Comparison of ENCODE assay signal across 20 cellular contexts in genomic region chr15:96270581-96271172, GRCh38. TPM values are rescaled to one million over a fixed set of nuclear protein-coding genes. Genes with fewer than 3 reads are reported as not detected.
DNase-seq lines count a peak whose midpoint lies in the region; ATAC-seq, FAIRE-seq and TF ChIP-seq lines count a peak whose summit lies in the region.
"Had no signal": no experiment of that assay in that cellular context is flagged by ENCODE, and none has a peak within 500 bp of the region (broad histone marks: within the 10 kb centered on the region; RNA-seq: fewer than 3 reads in every experiment).

No MANE protein-coding gene starts in this region.

- peak; percentile 57 for DNase-seq in A172 (ENCODE audit: low spot score)
- peak; percentile 79 for DNase-seq in IMR-90
- DNase-seq in bronchial epithelial cell (ENCODE audit: low read depth) = peak; percentile 87
- peak; percentile 41 for DNase-seq in kidney glomerular epithelial cell (lab: John Stamatoyannopoulos, UW)
- no peak for DNase-seq in cerebellar nuclear complex (lab: John Stamatoyannopoulos, UW)
- no peak for DNase-seq in WERI-Rb-1
- no peak for DNase-seq in NCI-H187 (lab: John Stamatoyannopoulos, UW)
- DNase-seq: 8988T; activated naive CD4-positive, alpha-beta T cell treated with anti-CD3 and anti-CD28 coated beads, Interleukin-2, amount 10 ng/mL, durations not matched to agents 7 days and 5 days; CD8-positive, alpha-beta T cell; central memory CD4-positive, alpha-beta T cell; endodermal cell; heart right ventricle; Kasumi-1; NCI-H1694 treated with DMSO at 0.1 percent for 48 hours; NCI-H69; ovary; spleen; stomach had no signal

- H2BK5ac ChIP-seq in IMR-90 (ENCODE audit: low read depth, low read length, poor library complexity, severe bottlenecking) = peak overlapping the region; percentile 70

- peak overlapping the region; percentile 2; the same call in 1 of the 2 replicates for H2BK120ac ChIP-seq in IMR-90 (ENCODE audit: low read depth, low read length)

- BruUV-seq in IMR-90 (replicated peaks; lab: Mats Ljungman, UMichigan) = no TSS peak

- TF ChIP-seq CTCF in IMR-90 (conservative IDR thresholded peaks at IDR 0.05; ENCODE audit: low read depth, low read length) = no peak
- TF ChIP-seq CTCF in bronchial epithelial cell (IDR thresholded peaks at IDR 0.05; ENCODE audit: insufficient read depth, low read length, severe bottlenecking) = no peak
- no peak for TF ChIP-seq CTCF in WERI-Rb-1 (IDR thresholded peaks at IDR 0.05; ENCODE audit: low read depth, low read length)

- H3K79me1 ChIP-seq in IMR-90 (ENCODE audit: low read depth in 1 of 2, low read length in 2 of 2) = peaks cover 4 to 23% of the 10 kb centered on the region in 2 experiments; a peak in 3 of 4 replicates

- no peak overlapping the region for H3K23ac ChIP-seq in IMR-90 (ENCODE audit: low read depth, low read length)

- H3K4me1 ChIP-seq in IMR-90 (ENCODE audit: control insufficient read depth, insufficient read depth, low read length) = peaks cover 17% of the 10 kb centered on the region
- H3K4me1 ChIP-seq: heart right ventricle, spleen had no signal

- no peak overlapping the region for H3K14ac ChIP-seq in IMR-90 (replicated peaks; ENCODE audit: low read depth, low read length)

- no peak overlapping the region for H2BK15ac ChIP-seq in IMR-90 (ENCODE audit: low read depth, low read length)

- H3K56ac ChIP-seq in IMR-90 (ENCODE audit: extremely low read depth, insufficient read depth, low read length) = no peak overlapping the region

- peak; percentile 28 for ATAC-seq in IMR-90 (ENCODE audit: low read depth)
- ATAC-seq in activated CD4-positive, CD25-positive, alpha-beta regulatory T cell treated with anti-CD3 and anti-CD28 coated beads, Interleukin-2, amount 50 U/mL, for 24 hours = no peak
- ATAC-seq: CD8-positive, alpha-beta T cell; heart right ventricle had no signal

- H3K4me2 ChIP-seq in IMR-90 (ENCODE audit: low read depth, low read length) = no peak overlapping the region; the same call in 1 of the 2 replicates

- H2AK5ac ChIP-seq in IMR-90 (ENCODE audit: low read depth, low read length) = no peak overlapping the region; the same call in 1 of the 2 replicates

- H3K18ac ChIP-seq in IMR-90 (ENCODE audit: low read depth, low read length) = peak overlapping the region; percentile 22; the same call in 1 of the 2 replicates

- POLR2A ChIA-PET in IMR-90 (lab: Charles Lee; ENCODE audit: unreplicated experiment) = no interaction called here

- H3K4me3 ChIP-seq in IMR-90 (ENCODE audit: insufficient read depth, low read depth, low read length) (no peak overlapping the region), bronchial epithelial cell (ENCODE audit: low read depth, low read length) (no peak overlapping the region), WERI-Rb-1 (ENCODE audit: low read depth, low read length) (no peak overlapping the region)
- H3K4me3 ChIP-seq: heart right ventricle, ovary, spleen, stomach had no signal

- CTCF ChIA-PET in IMR-90 (lab: Yijun Ruan, JAX) = no interaction called here

- H3K9ac ChIP-seq in IMR-90 (ENCODE audit: low read depth, low read length) = no peak overlapping the region

- H3K27me3 ChIP-seq in IMR-90 (ENCODE audit: control insufficient read depth, insufficient read depth, low read length) (no peaks in the 10 kb centered on the region), bronchial epithelial cell (ENCODE audit: control insufficient read depth, insufficient read depth, low read length) (no peaks in the 10 kb centered on the region), WERI-Rb-1 (ENCODE audit: insufficient read depth, low read depth, severe bottlenecking) (peaks cover 3% of the 10 kb centered on the region)
- H3K27me3 ChIP-seq: heart right ventricle, ovary, spleen, stomach had no signal

- H3K27ac ChIP-seq in IMR-90 (ENCODE audit: insufficient read depth, low read length) (no peak overlapping the region), WERI-Rb-1 (no peak overlapping the region)
- H3K27ac ChIP-seq: heart right ventricle, ovary, spleen, stomach had no signal

- intact Hi-C loops in IMR-90 (cut with micrococcal nuclease) = loop anchor here (5.0 kb wide), 1 partner anchor 1013 kb away; no protein-coding TSS in a partner anchor

- no peak overlapping the region for H2BK20ac ChIP-seq in IMR-90 (ENCODE audit: low read depth, low read length)

- peaks cover 6% of the 10 kb centered on the region for H3K9me1 ChIP-seq in IMR-90 (ENCODE audit: insufficient read depth, low read length)

- TF ChIP-seq RAD21 in IMR-90 (IDR thresholded peaks at IDR 0.05; ENCODE audit: low read length) = no peak

- no peak overlapping the region for H4K8ac ChIP-seq in IMR-90 (ENCODE audit: low read depth in 2 of 2, low read length in 2 of 2)

- no peak for FAIRE-seq in bronchial epithelial cell (lab: Jason Lieb, UNC)

- H4K20me1 ChIP-seq in IMR-90 (ENCODE audit: insufficient read depth, low read length) = no peaks in the 10 kb centered on the region

- H4K5ac ChIP-seq in IMR-90 (ENCODE audit: low read depth, low read length) = no peak overlapping the region

- no peak for TF ChIP-seq POLR2A in IMR-90 (IDR thresholded peaks at IDR 0.05; ENCODE audit: low read depth, low read length)

- WGBS in IMR-90 (ENCODE audit: extremely low coverage in 2 of 2, insufficient read length in 1 of 2), 2 experiments = no CpG with 5 or more reads among the region's 6 CpGs

- H2AK9ac ChIP-seq in IMR-90 (replicated peaks; ENCODE audit: low read depth, low read length, poor library complexity) = no peak overlapping the region

- in situ Hi-C loops in IMR-90 (cut with MboI; ENCODE audit: low sequenced_read_pairs) = no loop called here

- H3K4ac ChIP-seq in IMR-90 (ENCODE audit: low read depth, low read length) = peak overlapping the region; percentile 61; the same call in 1 of the 2 replicates

- H4K91ac ChIP-seq in IMR-90 (ENCODE audit: insufficient read depth, low read depth, low read length) = no peak overlapping the region

- H3K9me3 ChIP-seq in IMR-90 (ENCODE audit: control insufficient read depth, insufficient read depth, low read length) (no peaks in the 10 kb centered on the region), WERI-Rb-1 (ENCODE audit: severe bottlenecking) (no peaks in the 10 kb centered on the region)
- H3K9me3 ChIP-seq: heart right ventricle, ovary, spleen, stomach had no signal

- peaks cover 4% of the 10 kb centered on the region; the same call in 1 of the 2 replicates for H3K36me3 ChIP-seq in IMR-90 (ENCODE audit: control insufficient read depth, insufficient read depth, low read length)
- no peaks in the 10 kb centered on the region for H3K36me3 ChIP-seq in bronchial epithelial cell (ENCODE audit: control insufficient read depth, insufficient read depth, low read length)
- no peaks in the 10 kb centered on the region for H3K36me3 ChIP-seq in WERI-Rb-1
- H3K36me3 ChIP-seq: ovary had no signal

- dilution Hi-C loops in IMR-90 (cut with HindIII; ENCODE audit: low sequenced_read_pairs, unreplicated experiment) = no loop called here

- H2AFZ ChIP-seq in IMR-90 (replicated peaks; ENCODE audit: low read length, poor library complexity) = no peak overlapping the region

TF ChIP-seq in IMR-90, 13 proteins besides CTCF, POLR2A, EP300 and RAD21:
- TF ChIP-seq SMC3 (IDR thresholded peaks at IDR 0.05; ENCODE audit: low read depth, low read length) (no peak), CHD1 (IDR thresholded peaks at IDR 0.05; ENCODE audit: low read depth, low read length) (no peak), BHLHE40 (IDR thresholded peaks at IDR 0.05; ENCODE audit: low read depth, low read length) (peak; percentile 98), FOS (IDR thresholded peaks at IDR 0.05; ENCODE audit: low read depth, low read length) (peak; percentile 66), NFE2L2 (IDR thresholded peaks at IDR 0.05; ENCODE audit: low read depth, low read length) (peak; percentile 12; the same call in 1 of the 2 replicates), MAZ (IDR thresholded peaks at IDR 0.05; ENCODE audit: borderline replicate concordance, low read depth, low read length) (no peak), CEBPB (IDR thresholded peaks at IDR 0.05; ENCODE audit: low read depth, low read length) (peak; percentile 94), RCOR1 (IDR thresholded peaks at IDR 0.05; ENCODE audit: insufficient replicate concordance, low read length) (no peak)
TF ChIP-seq in IMR-90: peak in this region for 4.

RNA-seq across cellular contexts. Expression of gene NR2F2, which starts 59.8 kb away (rescaled TPM):
- total RNA-seq in A172 (2014; rRNA removed; shearing (Covaris generic)) = 9.2 and 16.2 TPM in 2 replicates
- total RNA-seq in IMR-90 (2012; rRNA removed) (20.3 and 28.1 TPM in 2 replicates), bronchial epithelial cell (1.4 and 1.6 TPM in 2 replicates)
- 161 and 185 TPM in 2 replicates for polyA plus RNA-seq in IMR-90 (2012; rRNA removed)
- polyA plus RNA-seq in IMR-90 (2012; cell fraction: cytosol; rRNA removed) = 113 and 142 TPM in 2 replicates
- polyA plus RNA-seq in IMR-90 (2012; cell fraction: nucleus; rRNA removed; ENCODE audit: low replicate concordance) = 109 and 182 TPM in 2 replicates
- total RNA-seq: CD8-positive, alpha-beta T cell had no signal

Comparison
In these comparisons a context has a peak if more than half of its experiments do, and no peak if none do; other contexts are left out.
1. DNase-seq: peak in A172 (single experiment), IMR-90 (single experiment), bronchial epithelial cell (single experiment) and kidney glomerular epithelial cell (single experiment); none in cerebellar nuclear complex (0 of 2), WERI-Rb-1 (single experiment) and NCI-H187 (0 of 2).